8 cellular contexts compared by ENCODE assay signal in genomic region chr18:13611058-13611615, GRCh38.
DNase-seq lines count a peak whose midpoint lies in the region; ATAC-seq and TF ChIP-seq lines count a peak whose summit lies in the region.

No MANE protein-coding gene starts in this region.

- TF ChIP-seq CTCF in DOHH2 (IDR thresholded peaks at IDR 0.05; ENCODE audit: low read depth, low read length, poor library complexity, severe bottlenecking) (peak; percentile 27), GM23338 (conservative IDR thresholded peaks at IDR 0.05; ENCODE audit: low read depth in 2 of 2) (no peak), nephron (IDR thresholded peaks at IDR 0.05; ENCODE audit: unreplicated experiment in 3 of 3) (no peak), progenitor cell of endocrine pancreas (IDR thresholded peaks at IDR 0.05; ENCODE audit: unreplicated experiment) (no peak)

- no peaks in the 10 kb centered on the region for H4K20me1 ChIP-seq in DOHH2 (ENCODE audit: control insufficient read depth, insufficient read depth, low read depth, low read length)
- H4K20me1 ChIP-seq in GM23338 (replicated peaks; ENCODE audit: insufficient read depth) = no peaks in the 10 kb centered on the region

- H3K4me2 ChIP-seq in DOHH2 (ENCODE audit: low read length) (peak overlapping the region; percentile 95), GM23338 (peak overlapping the region; percentile 60; the same call in 1 of the 2 replicates)

- H3K4me3 Mint-ChIP-seq in GM23338 (peak overlapping the region; percentile 59), nephron (peak overlapping the region; percentile 47 to 54 (median 52)), progenitor cell of endocrine pancreas (ENCODE audit: low read depth) (no peak overlapping the region)

- H3K27me3 ChIP-seq in DOHH2 (ENCODE audit: control insufficient read depth, low read length) (no peaks in the 10 kb centered on the region), GM23338 (ENCODE audit: insufficient read depth) (no peaks in the 10 kb centered on the region; the same call in 1 of the 2 replicates), esophagus (ENCODE audit: control insufficient read depth in 1 of 2, insufficient read depth in 2 of 2, low read length in 2 of 2) (peaks cover 0 to 3% of the 10 kb centered on the region in 2 donors)

- H3K79me2 ChIP-seq in DOHH2 (ENCODE audit: control insufficient read depth, low read length) = peaks cover 32% of the 10 kb centered on the region
- H3K79me2 ChIP-seq in GM23338 (replicated peaks; ENCODE audit: insufficient read depth) = no peaks in the 10 kb centered on the region

- H3K27ac ChIP-seq in DOHH2 (ENCODE audit: low read depth, low read length) = peak overlapping the region; percentile 98
- H3K27ac ChIP-seq in GM23338 (ENCODE audit: low read depth) = no peak overlapping the region
- peak overlapping the region; percentile 38 to 65 for H3K27ac ChIP-seq in esophagus (ENCODE audit: low read depth in 2 of 2, low read length in 1 of 2)

- H3F3A ChIP-seq in DOHH2 (ENCODE audit: control insufficient read depth, insufficient read depth) (peaks cover 53% of the 10 kb centered on the region), GM23338 (replicated peaks; ENCODE audit: low read depth) (no peaks in the 10 kb centered on the region)

- peak; percentile 66 for ATAC-seq in GM23338
- no peak for ATAC-seq in GM19467 (IDR thresholded peaks at IDR 0.05; ENCODE audit: unreplicated experiment)

- H3K9me3 Mint-ChIP-seq in GM23338 (no peaks in the 10 kb centered on the region), nephron (no peaks in the 10 kb centered on the region), progenitor cell of endocrine pancreas (ENCODE audit: low read depth) (no peaks in the 10 kb centered on the region)

- no peaks in the 10 kb centered on the region for H3K9me3 ChIP-seq in DOHH2 (ENCODE audit: control insufficient read depth, insufficient read depth, low read length)
- H3K9me3 ChIP-seq in esophagus (ENCODE audit: control insufficient read depth in 2 of 2, insufficient read depth in 1 of 2, low read depth in 1 of 2, low read length in 1 of 2) = no peaks in the 10 kb centered on the region

- H3K4me1 ChIP-seq in DOHH2 (ENCODE audit: control insufficient read depth, low read length) = peaks cover 93% of the 10 kb centered on the region
- H3K4me1 ChIP-seq in GM23338 (ENCODE audit: insufficient read depth) = peaks cover 11% of the 10 kb centered on the region
- H3K4me1 ChIP-seq in esophagus (ENCODE audit: control insufficient read depth in 2 of 2, insufficient read depth in 2 of 2, low read length in 1 of 2) = peaks cover 0 to 6% of the 10 kb centered on the region in 2 donors

- H3K27ac Mint-ChIP-seq in GM23338 (no peak overlapping the region), nephron (no peak overlapping the region), progenitor cell of endocrine pancreas (no peak overlapping the region)

- H3K4me1 Mint-ChIP-seq in GM23338 (peaks cover 17% of the 10 kb centered on the region), nephron (peaks cover 33% of the 10 kb centered on the region), progenitor cell of endocrine pancreas (ENCODE audit: low read depth) (no peaks in the 10 kb centered on the region)

- H3K36me3 Mint-ChIP-seq in GM23338 (ENCODE audit: low read depth) = no peaks in the 10 kb centered on the region
- no peaks in the 10 kb centered on the region for H3K36me3 Mint-ChIP-seq in nephron (ENCODE audit: low read depth)
- H3K36me3 Mint-ChIP-seq in progenitor cell of endocrine pancreas (ENCODE audit: insufficient read depth) = no peaks in the 10 kb centered on the region

- H3K9me2 ChIP-seq in DOHH2 (replicated peaks; ENCODE audit: control insufficient read depth, low read length) (no peaks in the 10 kb centered on the region), GM23338 (ENCODE audit: insufficient read depth) (no peaks in the 10 kb centered on the region)

- peak overlapping the region; percentile 84 for H3K4me3 ChIP-seq in DOHH2 (ENCODE audit: low read length)
- no peak overlapping the region for H3K4me3 ChIP-seq in GM23338
- peak overlapping the region; percentile 9 to 39 for H3K4me3 ChIP-seq in esophagus (ENCODE audit: low read depth in 1 of 2, low read length in 2 of 2)

- peak overlapping the region; percentile 96 for H2AFZ ChIP-seq in GM23338

- WGBS in esophagus, 2 donors = 8 to 13% methylated on average over 15 of the region's 15 CpGs

- H3K27me3 Mint-ChIP-seq in GM23338 (ENCODE audit: insufficient read depth, low read depth, poor library complexity) (peaks cover 35% of the 10 kb centered on the region), nephron (ENCODE audit: low read depth) (peaks cover 63% of the 10 kb centered on the region), progenitor cell of endocrine pancreas (peaks cover 35% of the 10 kb centered on the region)

- in situ Hi-C loops in SK-MEL-5 (cut with HindIII; ENCODE audit: low pct_unique_long_range_greater_than_20kb, low sequenced_read_pairs) = no loop called here

- peak; percentile 28 for DNase-seq in GM23338 (ENCODE audit: low spot score)
- peak; percentile 28 for DNase-seq in SK-MEL-5 (ENCODE audit: low read depth, low spot score)
- no peak for DNase-seq in progenitor cell of endocrine pancreas (ENCODE audit: low spot score, unreplicated experiment)
- DNase-seq in superior temporal gyrus (ENCODE audit: extremely low spot score) = no peak

- H3K36me3 ChIP-seq in DOHH2 (ENCODE audit: control insufficient read depth, low read length) = peaks cover 30% of the 10 kb centered on the region
- no peaks in the 10 kb centered on the region for H3K36me3 ChIP-seq in GM23338 (ENCODE audit: insufficient read depth)
- H3K36me3 ChIP-seq in esophagus (ENCODE audit: control insufficient read depth in 2 of 2, insufficient read depth in 2 of 2, low read length in 1 of 2) = no peaks in the 10 kb centered on the region

TF ChIP-seq in GM23338, 12 proteins besides CTCF, POLR2A, EP300 and RAD21:
- TF ChIP-seq ETS1 (IDR thresholded peaks at IDR 0.05) (no peak), CREB1 (CRISPR knock-in tag; IDR thresholded peaks at IDR 0.05; ENCODE audit: low read depth) (0 out of 2 replicates have a peak, but pooled peaks have one; percentile 44)

Comparison
In these comparisons a context has a peak if more than half of its experiments do, and no peak if none do; other contexts are left out.
1. DNase-seq: peak in GM23338 (single experiment) and SK-MEL-5 (single experiment); none in progenitor cell of endocrine pancreas (single experiment) and superior temporal gyrus (single experiment).